ENCODE assay signal across 8 cellular contexts in genomic region chr5:134211263-134212031, GRCh38. TPM values are rescaled to one million over a fixed set of nuclear protein-coding genes. Genes with fewer than 3 reads are reported as not detected.
DNase-seq lines count a peak whose midpoint lies in the region; ATAC-seq and TF ChIP-seq lines count a peak whose summit lies in the region.
"Not testable (repeated sequence)": the region's sequence is repeated elsewhere in the genome, so short reads cannot be mapped to it uniquely, and the experiment has no call there.

No MANE protein-coding gene starts in this region.

- DNase-seq in CD4-positive, alpha-beta T cell; H9; activated CD8-positive, alpha-beta T cell treated with anti-CD3 and anti-CD28 coated beads for 36 hours; progenitor cell of endocrine pancreas (ENCODE audit: low spot score, unreplicated experiment): not testable (repeated sequence)
- DNase-seq in MV-4-11 (lab: John Stamatoyannopoulos, UW) = peak; percentile 38
- peak; percentile 61 for DNase-seq in astrocyte of the spinal cord (ENCODE audit: low read depth, low spot score)
- DNase-seq in glomerular visceral epithelial cell (ENCODE audit: extremely low spot score) = peak; percentile 25

- not testable (repeated sequence) for H3T11ph ChIP-seq in H9 (ENCODE audit: low read length)

- H3K9me3 Mint-ChIP-seq in CD4-positive, alpha-beta T cell; activated CD8-positive, alpha-beta T cell treated with anti-CD3 and anti-CD28 coated beads for 36 hours; progenitor cell of endocrine pancreas (ENCODE audit: low read depth): not testable (repeated sequence)
- peaks cover 0 to 10% of the 10 kb centered on the region in 2 experiments; a peak in 2 of 5 replicates for H3K9me3 Mint-ChIP-seq in H9

- not testable (repeated sequence) for H4K20me1 ChIP-seq in H9 (ENCODE audit: control insufficient read depth, insufficient read depth, insufficient read length)

- H3K27ac ChIP-seq in CD4-positive, alpha-beta T cell (ENCODE audit: low read depth, low read length); H9 (ENCODE audit: insufficient read length, low read depth, low read length): not testable (repeated sequence)

- H3K14ac ChIP-seq in H9 (ENCODE audit: insufficient read depth, low read length) = not testable (repeated sequence)

- H3K4me2 ChIP-seq in H9 (ENCODE audit: insufficient read depth, insufficient read length, low read length) = not testable (repeated sequence)

- not testable (repeated sequence) for H3K27ac Mint-ChIP-seq in CD4-positive, alpha-beta T cell
- peak overlapping the region in 2 of 3 experiments; percentile 32 to 81; a peak in 3 of 7 replicates for H3K27ac Mint-ChIP-seq in H9
- H3K27ac Mint-ChIP-seq in activated CD8-positive, alpha-beta T cell treated with anti-CD3 and anti-CD28 coated beads for 36 hours = peak overlapping the region; percentile 48
- peak overlapping the region; percentile 10 for H3K27ac Mint-ChIP-seq in progenitor cell of endocrine pancreas

- not testable (repeated sequence) for H2BK120ac ChIP-seq in H9 (ENCODE audit: low read depth, low read length, poor library complexity, severe bottlenecking)

- H3K4me3 ChIP-seq in astrocyte of the spinal cord (ENCODE audit: low read depth, low read length) = not testable (repeated sequence)

- H3K18ac ChIP-seq in H9 (ENCODE audit: insufficient read length, low read depth, low read length) = not testable (repeated sequence)

- peaks cover 81% of the 10 kb centered on the region; the same call in 1 of the 2 replicates for H3K79me2 ChIP-seq in H9 (ENCODE audit: insufficient read depth, low read length)

- H3K9ac ChIP-seq in H9 (ENCODE audit: extremely low read depth, insufficient read length, low read length) = not testable (repeated sequence)

- not testable (repeated sequence) for H2BK5ac ChIP-seq in H9 (ENCODE audit: insufficient read length, low read length)

- H3K56ac ChIP-seq in H9 (ENCODE audit: insufficient read length, low read depth, low read length) = not testable (repeated sequence)

- peaks cover 44% of the 10 kb centered on the region for H3K36me3 Mint-ChIP-seq in CD4-positive, alpha-beta T cell (ENCODE audit: low read depth)
- H3K36me3 Mint-ChIP-seq in H9 (ENCODE audit: insufficient read depth in 1 of 3, low read depth in 3 of 3) (peaks cover 4 to 27% (median 20%) of the 10 kb centered on the region in 3 experiments), progenitor cell of endocrine pancreas (ENCODE audit: insufficient read depth) (peaks cover 22% of the 10 kb centered on the region)
- H3K36me3 Mint-ChIP-seq in activated CD8-positive, alpha-beta T cell treated with anti-CD3 and anti-CD28 coated beads for 36 hours (ENCODE audit: low read depth) = peaks cover 21% of the 10 kb centered on the region

- H2BK12ac ChIP-seq in H9 (ENCODE audit: insufficient read length, low read depth, low read length) = not testable (repeated sequence)

- intact Hi-C loops in CD4-positive, alpha-beta T cell (cut with DNase I, micrococcal nuclease); activated CD8-positive, alpha-beta T cell treated with anti-CD3 and anti-CD28 coated beads for 36 hours (cut with micrococcal nuclease): not testable (repeated sequence)

- H3K4ac ChIP-seq in H9 (ENCODE audit: low read depth, low read length) = not testable (repeated sequence)

- not testable (repeated sequence) for H3K23ac ChIP-seq in H9 (ENCODE audit: insufficient read length, low read depth, low read length)

- TF ChIP-seq CTCF in CD4-positive, alpha-beta T cell (IDR thresholded peaks at IDR 0.05); H9 (conservative IDR thresholded peaks at IDR 0.05); activated CD8-positive, alpha-beta T cell treated with anti-CD3 and anti-CD28 coated beads for 36 hours (IDR thresholded peaks at IDR 0.05); astrocyte of the spinal cord (IDR thresholded peaks at IDR 0.05; ENCODE audit: low read depth, low read length); progenitor cell of endocrine pancreas (IDR thresholded peaks at IDR 0.05; ENCODE audit: unreplicated experiment): not testable (repeated sequence)

- CTCF ChIA-PET in CD4-positive, alpha-beta T cell (lab: Charles Lee) = not testable (repeated sequence)
- CTCF ChIA-PET in activated CD8-positive, alpha-beta T cell treated with anti-CD3 and anti-CD28 coated beads for 36 hours (lab: Charles Lee) = interaction anchor here (0.8 to 4.0 kb wide), 2 partner anchors 13 to 27 kb away, joined by 4 to 20 read pairs; no protein-coding TSS in a partner anchor

- H3K4me1 Mint-ChIP-seq in CD4-positive, alpha-beta T cell (ENCODE audit: low read depth) = peaks cover 76% of the 10 kb centered on the region
- peaks cover 13 to 19% of the 10 kb centered on the region in 2 experiments for H3K4me1 Mint-ChIP-seq in H9
- peaks cover 58% of the 10 kb centered on the region for H3K4me1 Mint-ChIP-seq in activated CD8-positive, alpha-beta T cell treated with anti-CD3 and anti-CD28 coated beads for 36 hours (ENCODE audit: low read depth)
- not testable (repeated sequence) for H3K4me1 Mint-ChIP-seq in progenitor cell of endocrine pancreas (ENCODE audit: low read depth)

- not testable (repeated sequence) for H3K27me3 Mint-ChIP-seq in CD4-positive, alpha-beta T cell; H9 (ENCODE audit: low read depth); activated CD8-positive, alpha-beta T cell treated with anti-CD3 and anti-CD28 coated beads for 36 hours; progenitor cell of endocrine pancreas

- not testable (repeated sequence) for H2AFZ ChIP-seq in H9 (ENCODE audit: low read length)

- not testable (repeated sequence) for H2BK15ac ChIP-seq in H9 (ENCODE audit: low read depth, low read length)

- POLR2A ChIA-PET in CD4-positive, alpha-beta T cell (lab: Charles Lee) = interaction anchor here (1.9 kb wide), 1 partner anchor 14 kb away, joined by 13 read pairs; the partner anchor contains the start of gene PPP2CA
- POLR2A ChIA-PET in activated CD8-positive, alpha-beta T cell treated with anti-CD3 and anti-CD28 coated beads for 36 hours (lab: Charles Lee) = interaction anchor here (0.5 to 4.0 kb wide), 3 partner anchors 15 to 115 kb away, joined by 3 to 16 read pairs (median 3); partner anchors contain the start of gene PPP2CA

- no CpG with 5 or more reads among the region's 14 CpGs for WGBS in H9 (ENCODE audit: extremely low coverage, insufficient read length, low lambda C conversion rate)

- H4K91ac ChIP-seq in H9 (ENCODE audit: insufficient read length, low read depth, low read length) = not testable (repeated sequence)

- H4K5ac ChIP-seq in H9 (ENCODE audit: insufficient read length, low read depth, low read length) = not testable (repeated sequence)

- not testable (repeated sequence) for H2BK20ac ChIP-seq in H9 (ENCODE audit: low read depth, low read length, poor library complexity, severe bottlenecking)

- not testable (repeated sequence) for H2AK5ac ChIP-seq in H9 (ENCODE audit: insufficient read length, low read length)

- H3K4me3 Mint-ChIP-seq in CD4-positive, alpha-beta T cell = peak overlapping the region; percentile 56
- H3K4me3 Mint-ChIP-seq in H9; activated CD8-positive, alpha-beta T cell treated with anti-CD3 and anti-CD28 coated beads for 36 hours; progenitor cell of endocrine pancreas (ENCODE audit: low read depth): not testable (repeated sequence)

- H3K9me3 ChIP-seq in CD4-positive, alpha-beta T cell (ENCODE audit: control insufficient read depth, low read length); H9 (ENCODE audit: control insufficient read depth, low read depth, low read length): not testable (repeated sequence)

- not testable (repeated sequence) for ATAC-seq in CD4-positive, alpha-beta T cell (ENCODE audit: poor library complexity); activated CD8-positive, alpha-beta T cell treated with anti-CD3 and anti-CD28 coated beads for 36 hours
- peak; percentile 65 for ATAC-seq in esophagus mucosa

- in situ Hi-C loops in astrocyte of the spinal cord (cut with HindIII; ENCODE audit: low sequenced_read_pairs) = not testable (repeated sequence)

- not testable (repeated sequence) for H3K23me2 ChIP-seq in H9 (ENCODE audit: insufficient read length, low read depth, low read length, poor library complexity, severe bottlenecking)

- not testable (repeated sequence) for H3K79me1 ChIP-seq in H9 (ENCODE audit: insufficient read depth, low read depth, low read length, poor library complexity, severe bottlenecking)

- not testable (repeated sequence) for H4K8ac ChIP-seq in H9 (replicated peaks; ENCODE audit: insufficient read length, low read depth, low read length)

- H3K27me3 ChIP-seq in CD4-positive, alpha-beta T cell (ENCODE audit: control insufficient read depth, insufficient read depth, low read length); H9 (ENCODE audit: insufficient read depth, low read length): not testable (repeated sequence)

- H3K4me1 ChIP-seq in H9 (ENCODE audit: insufficient read depth, low read length) = not testable (repeated sequence)

RNA-seq across cellular contexts. Expression of gene PPP2CA, which starts 14.4 kb away (rescaled TPM):
- 100 to 1,000 TPM; 188 to 195 TPM for total RNA-seq in CD4-positive, alpha-beta T cell
- total RNA-seq in H9 (2021) (244 and 256 TPM in 2 replicates), esophagus mucosa (144 TPM), progenitor cell of endocrine pancreas (157 and 164 TPM in 2 replicates)
- 100 to 1,000 TPM; 147 to 153 TPM for total RNA-seq in activated CD8-positive, alpha-beta T cell treated with anti-CD3 and anti-CD28 coated beads for 36 hours

RNA-seq across cellular contexts. Expression of gene SKP1, which starts 34.7 kb away (rescaled TPM):
- 100 to 1,000 TPM; 303 to 314 TPM for total RNA-seq in CD4-positive, alpha-beta T cell
- 348 and 350 TPM in 2 replicates for total RNA-seq in H9 (2021)
- total RNA-seq in activated CD8-positive, alpha-beta T cell treated with anti-CD3 and anti-CD28 coated beads for 36 hours = 100 to 1,000 TPM; 235 to 242 TPM
- total RNA-seq in esophagus mucosa = 206 TPM
- 339 and 358 TPM in 2 replicates for total RNA-seq in progenitor cell of endocrine pancreas
